12 cellular contexts compared by ENCODE assay signal in genomic region chr1:38577385-38577784, GRCh38.
"Had no signal": no experiment of that assay in that cellular context is flagged by ENCODE, and none has a peak within 500 bp of the region (broad histone marks: within the 10 kb centered on the region; RNA-seq: fewer than 3 reads in every experiment).

No MANE protein-coding gene starts in this region.

- H3K4me1 ChIP-seq: pancreas had no signal

- H3K9me3 ChIP-seq: esophagus muscularis mucosa, pancreas, thyroid gland, vagina had no signal

- H3K36me3 Mint-ChIP-seq: natural killer cell treated with Interleukin-12 subunit alpha and Interleukin-12 subunit beta and Interleukin-15 and Interleukin-18, amount 100 ng/mL, for 72 hours had no signal

- H3K36me3 ChIP-seq: esophagus muscularis mucosa, pancreas, thyroid gland, vagina had no signal

- H3K9me3 Mint-ChIP-seq: activated CD4-positive, alpha-beta T cell treated with anti-CD3 and anti-CD28 coated beads, Interleukin-2, amount 10 ng/mL, durations not matched to agents 24 days and 14 days; activated naive CD4-positive, alpha-beta T cell treated with anti-CD3 and anti-CD28 coated beads, Interleukin-2, amount 10 ng/mL, durations not matched to agents 7 days and 5 days; activated T-helper 2 cell treated with anti-CD3 and anti-CD28 coated beads, Interferon-gamma antibody, Interleukin-2, Interleukin-4, amounts not matched to agents 10 μg/mL and 5 μg/mL and 100 μg/mL, durations not matched to agents 14 hours and 24 hours and 36 hours; natural killer cell treated with Interleukin-12 subunit alpha and Interleukin-12 subunit beta and Interleukin-15 and Interleukin-18, amount 100 ng/mL, for 72 hours had no signal

- DNase-seq: activated CD4-positive, alpha-beta T cell treated with anti-CD3 and anti-CD28 coated beads, Interleukin-2, amount 10 ng/mL, durations not matched to agents 24 days and 14 days; activated naive CD4-positive, alpha-beta T cell treated with anti-CD3 and anti-CD28 coated beads, Interleukin-2, amount 10 ng/mL, durations not matched to agents 7 days and 5 days; pancreas; stimulated activated CD4-positive, alpha-beta T cell treated with anti-CD3 and anti-CD28 coated beads, Interleukin-12 subunit alpha, Interleukin-12 subunit beta, amount 100 ng/mL, for 4 hours; stimulated activated CD4-positive, alpha-beta T cell treated with anti-CD3 and anti-CD28 coated beads, Interleukin-2, amount 100 ng/mL, for 24 hours; thyroid gland had no signal

- H3K27ac ChIP-seq: esophagus muscularis mucosa, hepatocyte, pancreas, thyroid gland, vagina had no signal

- ATAC-seq: left lobe of liver; natural killer cell treated with Interleukin-12 subunit alpha and Interleukin-12 subunit beta and Interleukin-15 and Interleukin-18, amount 100 ng/mL, for 72 hours; pancreas had no signal

- H3K4me3 Mint-ChIP-seq: natural killer cell treated with Interleukin-12 subunit alpha and Interleukin-12 subunit beta and Interleukin-15 and Interleukin-18, amount 100 ng/mL, for 72 hours had no signal

- H3K27me3 ChIP-seq: vagina had no signal

- H3K27ac Mint-ChIP-seq: activated CD4-positive, alpha-beta T cell treated with anti-CD3 and anti-CD28 coated beads, Interleukin-2, amount 10 ng/mL, durations not matched to agents 24 days and 14 days; activated naive CD4-positive, alpha-beta T cell treated with anti-CD3 and anti-CD28 coated beads, Interleukin-2, amount 10 ng/mL, durations not matched to agents 7 days and 5 days; activated T-helper 2 cell treated with anti-CD3 and anti-CD28 coated beads, Interferon-gamma antibody, Interleukin-2, Interleukin-4, amounts not matched to agents 10 μg/mL and 5 μg/mL and 100 μg/mL, durations not matched to agents 14 hours and 24 hours and 36 hours; natural killer cell treated with Interleukin-12 subunit alpha and Interleukin-12 subunit beta and Interleukin-15 and Interleukin-18, amount 100 ng/mL, for 72 hours had no signal

- H3K4me3 ChIP-seq: hepatocyte, pancreas, thyroid gland, vagina had no signal
